In the genomic region with DNA sequence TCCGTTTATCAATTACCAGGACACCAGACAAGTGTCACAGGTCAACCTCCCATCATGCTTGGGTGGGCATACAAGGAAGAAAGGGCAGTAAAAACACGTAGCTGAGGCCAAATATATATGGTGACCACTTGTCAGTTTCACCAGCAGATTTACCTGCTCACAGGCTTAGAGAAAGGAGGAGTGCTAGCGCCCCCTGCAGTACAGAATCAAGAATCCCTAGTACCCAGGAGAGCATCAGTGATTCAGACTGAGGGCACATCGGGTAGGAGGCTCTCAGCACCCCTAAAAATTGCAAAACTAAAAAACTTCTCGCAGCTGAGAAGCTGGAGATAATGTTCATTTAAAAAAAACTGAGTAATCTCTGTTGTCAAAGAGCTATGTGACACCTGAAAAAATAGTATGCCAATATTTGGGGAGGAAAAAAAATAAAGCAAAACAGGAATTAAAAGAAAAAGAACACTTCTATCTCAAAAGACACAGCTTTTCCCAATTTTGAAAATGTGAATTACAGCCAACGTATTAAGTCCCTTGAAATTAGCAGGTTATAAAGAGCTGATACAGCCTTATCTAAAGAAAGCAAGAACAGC, we compare ENCODE assay signal across 8 cellular contexts. TPM values are rescaled to one million over a fixed set of nuclear protein-coding genes. Genes with fewer than 3 reads are reported as not detected.
A peak's percentile ranks its signal among the peaks of the same experiment; 100 is the strongest.
DNase-seq lines count a peak whose midpoint lies in the region; ATAC-seq and TF ChIP-seq lines count a peak whose summit lies in the region.

No MANE protein-coding gene starts in this region.

- no CpG with 5 or more reads among the region's 6 CpGs for WGBS in iPS DF 6.9 (ENCODE audit: insufficient coverage, insufficient read length)

- no peaks in the 10 kb centered on the region for H3K4me1 ChIP-seq in iPS DF 6.9 (ENCODE audit: control insufficient read depth, insufficient read depth, low read length)

- TF ChIP-seq CTCF in GM13977 (IDR thresholded peaks at IDR 0.05; ENCODE audit: extremely low read depth, insufficient read depth, missing control alignments), result peak; percentile 65

- DNase-seq in AML-193 (lab: John Stamatoyannopoulos, UW), result peak; percentile 24 to 60
- DNase-seq in GM13977 (ENCODE audit: low spot score), result peak; percentile 30
- DNase-seq in NCI-H460 (ENCODE audit: extremely low read depth, low read depth), result peak; percentile 49
- peak; percentile 62 for DNase-seq in activated CD8-positive, alpha-beta memory T cell treated with anti-CD3 and anti-CD28 coated beads, Interleukin-2, amount 50 U/mL, for 48 hours
- DNase-seq in iPS DF 6.9 (ENCODE audit: low read depth, low spot score), result peak; percentile 37
- DNase-seq in stimulated activated effector memory CD8-positive, alpha-beta T cell treated with anti-CD3 and anti-CD28 coated beads, Interleukin-12 subunit alpha, Interleukin-12 subunit beta, amount 100 ng/mL, for 72 hours (ENCODE audit: low spot score in 2 of 2), result peak; percentile 20 to 65
- no peak for DNase-seq in AG08396 (ENCODE audit: low spot score)

- no peaks in the 10 kb centered on the region for H3K4me1 Mint-ChIP-seq in stimulated activated effector memory CD8-positive, alpha-beta T cell treated with anti-CD3 and anti-CD28 coated beads, Interleukin-12 subunit alpha, Interleukin-12 subunit beta, amount 100 ng/mL, for 72 hours

- no peak overlapping the region for H3K4me3 ChIP-seq in iPS DF 6.9 (ENCODE audit: low read length)

- no peak overlapping the region for H3K27ac ChIP-seq in iPS DF 6.9 (ENCODE audit: low read length)

- in situ Hi-C loops in GM13977 (cut with MboI; ENCODE audit: low pct_unique_long_range_greater_than_20kb, low sequenced_read_pairs, unreplicated experiment), result loop anchor here (25.0 kb wide), 1 partner anchor 507 kb away; no protein-coding TSS in a partner anchor

- no peaks in the 10 kb centered on the region for H3K27me3 ChIP-seq in iPS DF 6.9 (ENCODE audit: control insufficient read depth, insufficient read depth, low read length)

- no peak overlapping the region for H3K27ac Mint-ChIP-seq in stimulated activated effector memory CD8-positive, alpha-beta T cell treated with anti-CD3 and anti-CD28 coated beads, Interleukin-12 subunit alpha, Interleukin-12 subunit beta, amount 100 ng/mL, for 72 hours

- no peak overlapping the region for H3K4me3 Mint-ChIP-seq in stimulated activated effector memory CD8-positive, alpha-beta T cell treated with anti-CD3 and anti-CD28 coated beads, Interleukin-12 subunit alpha, Interleukin-12 subunit beta, amount 100 ng/mL, for 72 hours

- peak; percentile 68 for ATAC-seq in HG02981 (IDR thresholded peaks at IDR 0.05; ENCODE audit: unreplicated experiment)
- peak; percentile 71 for ATAC-seq in stimulated activated effector memory CD8-positive, alpha-beta T cell treated with anti-CD3 and anti-CD28 coated beads, Interleukin-12 subunit alpha, Interleukin-12 subunit beta, amount 100 ng/mL, for 72 hours

- H3K9me3 Mint-ChIP-seq in stimulated activated effector memory CD8-positive, alpha-beta T cell treated with anti-CD3 and anti-CD28 coated beads, Interleukin-12 subunit alpha, Interleukin-12 subunit beta, amount 100 ng/mL, for 72 hours, result no peaks in the 10 kb centered on the region

- H3K36me3 ChIP-seq in iPS DF 6.9 (ENCODE audit: control insufficient read depth, insufficient read depth, low read length), result no peaks in the 10 kb centered on the region

- H3K9me3 ChIP-seq in iPS DF 6.9 (ENCODE audit: control insufficient read depth, insufficient read depth, low read length), result no peaks in the 10 kb centered on the region; the same call in 1 of the 2 replicates

- no peaks in the 10 kb centered on the region for H3K36me3 Mint-ChIP-seq in stimulated activated effector memory CD8-positive, alpha-beta T cell treated with anti-CD3 and anti-CD28 coated beads, Interleukin-12 subunit alpha, Interleukin-12 subunit beta, amount 100 ng/mL, for 72 hours

RNA-seq across cellular contexts. Expression of gene MON1B, which starts 21.2 kb away (rescaled TPM):
- total RNA-seq in NCI-H460 (2014; rRNA removed; shearing (Covaris generic)), result 10.2 and 13.8 TPM in 2 replicates
- 12.8 and 19.3 TPM in 2 replicates for polyA plus RNA-seq in NCI-H460 (2014; cell fraction: nucleus; rRNA removed)

RNA-seq across cellular contexts. Expression of gene SYCE1L, which starts 29.5 kb away (rescaled TPM):
- 0.45 and 1.4 TPM in 2 replicates for total RNA-seq in NCI-H460 (2014; rRNA removed; shearing (Covaris generic))
- not detected in 2 replicates for polyA plus RNA-seq in NCI-H460 (2014; cell fraction: nucleus; rRNA removed)
